Comparison of ENCODE assay signal across 8 cellular contexts in genomic region chr6:114096553-114097172, GRCh38.
A peak's percentile ranks its signal among the peaks of the same experiment; 100 is the strongest.
DNase-seq lines count a peak whose midpoint lies in the region; ATAC-seq and TF ChIP-seq lines count a peak whose summit lies in the region.

No MANE protein-coding gene starts in this region.

- no peak overlapping the region for H3K27ac ChIP-seq in KMS-11
- H3K27ac ChIP-seq in testis, result no peak overlapping the region

- H3K27me3 Mint-ChIP-seq in Caco-2 (ENCODE audit: insufficient read depth, unreplicated experiment), result no peaks in the 10 kb centered on the region

- H3K9me3 ChIP-seq in Caco-2, result no peaks in the 10 kb centered on the region
- no peaks in the 10 kb centered on the region for H3K9me3 ChIP-seq in testis

- POLR2A ChIA-PET in Caco-2 (lab: Charles Lee), result no interaction called here

- 11 to 21% methylated on average over 2 of the region's 2 CpGs for WGBS in testis, 2 donors

- TF ChIP-seq POLR2A in testis (IDR thresholded peaks at IDR 0.05), result no peak

- no peak overlapping the region for H3K27ac Mint-ChIP-seq in Caco-2 (ENCODE audit: unreplicated experiment)

- H3K4me1 ChIP-seq in Caco-2 (no peaks in the 10 kb centered on the region), KMS-11 (ENCODE audit: low read depth, poor library complexity, severe bottlenecking) (no peaks in the 10 kb centered on the region), testis (no peaks in the 10 kb centered on the region)

- H3K79me2 ChIP-seq in KMS-11 (ENCODE audit: insufficient read depth, low read depth), result no peaks in the 10 kb centered on the region

- CTCF ChIA-PET in Caco-2 (lab: Charles Lee), result no interaction called here

- H3K27me3 ChIP-seq in Caco-2 (replicated peaks; ENCODE audit: control insufficient read depth, insufficient read depth, low read length) (no peaks in the 10 kb centered on the region), KMS-11 (ENCODE audit: insufficient read depth, low read depth) (no peaks in the 10 kb centered on the region), testis (no peaks in the 10 kb centered on the region)

- intact Hi-C loops in Caco-2 (cut with micrococcal nuclease; ENCODE audit: unreplicated experiment) (loop anchor here (1.0 to 2.0 kb wide), 3 partner anchors 48 to 208 kb away; no protein-coding TSS in a partner anchor), testis (cut with DNase I; ENCODE audit: low total_unique reads) (no loop called here), left colon (cut with DNase I, micrococcal nuclease) (no loop called here)

- H3K9ac ChIP-seq in KMS-11, result no peak overlapping the region

- H3K9me3 Mint-ChIP-seq in Caco-2 (ENCODE audit: unreplicated experiment), result no peaks in the 10 kb centered on the region

- H3K4me3 ChIP-seq in Caco-2 (ENCODE audit: low read depth, low read length) (no peak overlapping the region), KMS-11 (IDR thresholded peaks at IDR 0.05; ENCODE audit: insufficient read depth, low read depth, low read length) (no peak overlapping the region), testis (no peak overlapping the region)

- H3K36me3 ChIP-seq in Caco-2 (ENCODE audit: control insufficient read depth, insufficient read depth, low read length), result no peaks in the 10 kb centered on the region
- no peaks in the 10 kb centered on the region for H3K36me3 ChIP-seq in KMS-11 (ENCODE audit: insufficient read depth)
- no peaks in the 10 kb centered on the region for H3K36me3 ChIP-seq in testis (ENCODE audit: low read depth, missing control alignments)

- DNase-seq in Caco-2 (peak in 1 of 2 experiments; percentile 20), SKM-1 (lab: John Stamatoyannopoulos, UW; ENCODE audit: unreplicated experiment) (peak; percentile 57), germinal center (ENCODE audit: low spot score) (peak; percentile 10), testis (peak; percentile 17), left colon (no peak)
- DNase-seq in activated effector memory CD4-positive, alpha-beta T cell treated with Interleukin-2 at 50 U/mL for 16 hours, result no peak

- BruUV-seq in Caco-2 (replicated peaks; lab: Mats Ljungman, UMichigan), result no TSS peak

- H3K4me2 ChIP-seq in KMS-11, result no peak overlapping the region

- no peaks in the 10 kb centered on the region for H3K36me3 Mint-ChIP-seq in Caco-2 (ENCODE audit: insufficient read depth, unreplicated experiment)

- H3K4me1 Mint-ChIP-seq in Caco-2 (ENCODE audit: low read depth, unreplicated experiment), result no peaks in the 10 kb centered on the region

- ATAC-seq in GM18861 (IDR thresholded peaks at IDR 0.05; ENCODE audit: unreplicated experiment), result peak; percentile 62
- no peak for ATAC-seq in left colon

- TF ChIP-seq CTCF in Caco-2 (IDR thresholded peaks at IDR 0.05; ENCODE audit: insufficient read depth in 1 of 2, low read depth in 1 of 2, low read length in 1 of 2, severe bottlenecking in 1 of 2, unreplicated experiment in 1 of 2) (peak; percentile 67), KMS-11 (conservative IDR thresholded peaks at IDR 0.05; ENCODE audit: low read depth, low read length) (peak; percentile 75), testis (IDR thresholded peaks at IDR 0.05) (peak; percentile 53 to 94 (median 57))

- no peak overlapping the region for H2AFZ ChIP-seq in KMS-11 (ENCODE audit: low read depth)

- H4K20me1 ChIP-seq in KMS-11 (ENCODE audit: insufficient read depth), result no peaks in the 10 kb centered on the region

- no peak overlapping the region for H3K4me3 Mint-ChIP-seq in Caco-2 (ENCODE audit: unreplicated experiment)

Comparison
In these comparisons a context has a peak if more than half of its experiments do, and no peak if none do; other contexts are left out.
1. DNase-seq: peak in SKM-1 (single experiment), germinal center (single experiment) and testis (single experiment); none in left colon (0 of 2) and activated effector memory CD4-positive, alpha-beta T cell treated with Interleukin-2 at 50 U/mL for 16 hours (single experiment).
2. Peak in every context shown above with its lines, with median percentiles within 50 percentile points of each other: CTCF ChIP-seq.